ENCODE assay signal across 7 cellular contexts in the genomic region with DNA sequence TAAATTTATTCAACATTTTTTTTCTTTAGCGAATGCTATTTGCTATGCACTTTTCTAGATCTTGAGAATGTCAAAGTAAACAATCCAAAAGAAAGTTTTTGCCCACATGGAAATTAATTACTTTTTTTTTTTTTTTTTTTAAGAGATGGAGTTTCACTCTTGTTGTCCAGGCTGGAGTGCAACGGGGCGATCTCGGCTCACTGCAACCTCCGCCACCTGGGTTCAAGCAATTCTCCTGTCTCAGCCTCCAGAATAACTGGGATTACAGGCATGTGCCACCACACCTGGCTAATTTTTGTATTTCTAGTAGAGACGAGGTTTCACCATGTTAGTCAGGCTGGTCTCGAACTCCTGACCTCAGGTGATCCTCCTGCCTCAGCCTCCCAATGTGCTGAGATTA. TPM values are rescaled to one million over a fixed set of nuclear protein-coding genes. Genes with fewer than 3 reads are reported as not detected.
"Had no signal": no experiment of that assay in that cellular context is flagged by ENCODE, and none has a peak within 500 bp of the region (broad histone marks: within the 10 kb centered on the region; RNA-seq: fewer than 3 reads in every experiment).

No MANE protein-coding gene starts in this region.

RNA-seq across cellular contexts. Expression of a gene that starts 1.1 kb away (rescaled TPM):
- total RNA-seq: M059J, RPMI7951 had no signal

RNA-seq across cellular contexts. Expression of a gene that starts 18.6 kb away (rescaled TPM):
- total RNA-seq: activated CD4-positive, alpha-beta memory T cell treated with anti-CD3 and anti-CD28 coated beads, Interleukin-2, amount 10 ng/mL, durations not matched to agents 7 days and 5 days; activated T-helper 17 cell treated with anti-CD3 and anti-CD28 coated beads, Interleukin-2, amount 50 U/mL, for 72 hours; M059J; Right ventricle myocardium inferior; RPMI7951 had no signal

RNA-seq across cellular contexts. Expression of a gene that starts 29.4 kb away (rescaled TPM):
- total RNA-seq: activated CD4-positive, alpha-beta memory T cell treated with anti-CD3 and anti-CD28 coated beads, Interleukin-2, amount 10 ng/mL, durations not matched to agents 7 days and 5 days; activated T-helper 17 cell treated with anti-CD3 and anti-CD28 coated beads, Interleukin-2, amount 50 U/mL, for 72 hours; aorta; M059J; Right ventricle myocardium inferior had no signal
- polyA plus RNA-seq: aorta had no signal

RNA-seq across cellular contexts. Expression of a gene that starts 44.8 kb away (rescaled TPM):
- total RNA-seq: activated CD4-positive, alpha-beta memory T cell treated with anti-CD3 and anti-CD28 coated beads, Interleukin-2, amount 10 ng/mL, durations not matched to agents 7 days and 5 days; activated T-helper 17 cell treated with anti-CD3 and anti-CD28 coated beads, Interleukin-2, amount 50 U/mL, for 72 hours; M059J; Right ventricle myocardium inferior; SK-MEL-5 had no signal
